Comparison of ENCODE assay signal across 12 cellular contexts in the genomic region with DNA sequence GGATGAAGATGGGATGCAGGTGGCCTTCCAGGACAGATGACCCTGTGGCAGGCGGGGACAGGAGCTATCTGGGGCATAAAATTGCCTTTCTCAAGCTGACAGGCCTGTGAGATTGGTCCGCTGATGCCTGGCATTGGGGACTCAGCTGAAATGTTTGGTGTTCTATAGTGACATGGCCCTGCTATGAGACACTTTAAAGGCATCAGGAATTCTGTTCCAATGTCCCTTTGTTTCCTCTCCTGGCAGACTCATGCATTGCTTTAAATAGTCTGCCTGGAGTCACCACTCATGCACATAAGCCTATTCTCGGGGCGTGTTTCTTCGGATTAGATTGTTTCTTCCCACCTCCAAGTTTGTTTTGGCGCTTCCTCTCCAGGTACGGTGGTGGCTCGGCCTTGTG.
DNase-seq lines count a peak whose midpoint lies in the region; ATAC-seq and TF ChIP-seq lines count a peak whose summit lies in the region.
"Had no signal": no experiment of that assay in that cellular context is flagged by ENCODE, and none has a peak within 500 bp of the region (broad histone marks: within the 10 kb centered on the region; RNA-seq: fewer than 3 reads in every experiment).

No MANE protein-coding gene starts in this region.

- TF ChIP-seq POLR2A in gastroesophageal sphincter (IDR thresholded peaks at IDR 0.05), result no peak

- H3K9me3 ChIP-seq in gastroesophageal sphincter, result no peaks in the 10 kb centered on the region
- H3K9me3 ChIP-seq in muscle layer of colon (ENCODE audit: low read length), result peaks cover under 1% of the 10 kb centered on the region
- no peaks in the 10 kb centered on the region for H3K9me3 ChIP-seq in stomach smooth muscle (ENCODE audit: control insufficient read depth in 2 of 2, low read length in 2 of 2)
- H3K9me3 ChIP-seq: Caco-2 had no signal

- no peaks in the 10 kb centered on the region for H3K36me3 Mint-ChIP-seq in brain
- H3K36me3 Mint-ChIP-seq: stimulated activated naive B cell treated with anti-CD40 and anti-IgM and Interleukin-4, amounts not matched to agents 10 μg/mL and 1 μg/mL and 100 μg/mL, for 72 hours; type B pancreatic cell had no signal

- ATAC-seq in gastroesophageal sphincter, result no peak
- no peak for ATAC-seq in GM18517 (IDR thresholded peaks at IDR 0.05; ENCODE audit: unreplicated experiment)

- peaks cover 0 to 2% (median 0%) of the 10 kb centered on the region in 5 experiments for H3K9me3 Mint-ChIP-seq in brain
- H3K9me3 Mint-ChIP-seq: stimulated activated naive B cell treated with anti-CD40 and anti-IgM and Interleukin-4, amounts not matched to agents 10 μg/mL and 1 μg/mL and 100 μg/mL, for 72 hours; T-helper 1 cell treated with Interleukin-12 subunit alpha and Interleukin-12 subunit beta and Interleukin-4 antibody, amounts not matched to agents 30 μg/mL and 1 μg/mL, for 36 hours; type B pancreatic cell had no signal

- WGBS in gastroesophageal sphincter (ENCODE audit: low coverage in 1 of 2), 2 donors, result 45 to 69% methylated on average over 6 to 8 of the region's 8 CpGs

- peak overlapping the region in 2 of 5 experiments; percentile 41 to 77 for H3K4me3 Mint-ChIP-seq in brain
- H3K4me3 Mint-ChIP-seq: stimulated activated naive B cell treated with anti-CD40 and anti-IgM and Interleukin-4, amounts not matched to agents 10 μg/mL and 1 μg/mL and 100 μg/mL, for 72 hours; T-helper 1 cell treated with Interleukin-12 subunit alpha and Interleukin-12 subunit beta and Interleukin-4 antibody, amounts not matched to agents 30 μg/mL and 1 μg/mL, for 36 hours had no signal

- H3K36me3 ChIP-seq in gastroesophageal sphincter (no peaks in the 10 kb centered on the region), muscle layer of colon (ENCODE audit: insufficient read depth, low read length) (no peaks in the 10 kb centered on the region), stomach smooth muscle (ENCODE audit: control insufficient read depth in 2 of 2, insufficient read depth in 2 of 2, low read length in 2 of 2) (no peaks in the 10 kb centered on the region)

- no peak for TF ChIP-seq EP300 in gastroesophageal sphincter (IDR thresholded peaks at IDR 0.05)

- peak overlapping the region; percentile 69 to 97 (median 92) for H3K27ac Mint-ChIP-seq in brain
- H3K27ac Mint-ChIP-seq: stimulated activated naive B cell treated with anti-CD40 and anti-IgM and Interleukin-4, amounts not matched to agents 10 μg/mL and 1 μg/mL and 100 μg/mL, for 72 hours; T-helper 1 cell treated with Interleukin-12 subunit alpha and Interleukin-12 subunit beta and Interleukin-4 antibody, amounts not matched to agents 30 μg/mL and 1 μg/mL, for 36 hours had no signal

- peaks cover 8% of the 10 kb centered on the region for H3K27me3 Mint-ChIP-seq in brain

- no peak for DNase-seq in AG08396 (ENCODE audit: low spot score)
- no peak for DNase-seq in stimulated activated naive CD4-positive, alpha-beta T cell treated with Interleukin-2 at 50 U/mL for 16 hours (lab: John Stamatoyannopoulos, UW)

- H3K9ac ChIP-seq in muscle layer of colon (ENCODE audit: low read length) (no peak overlapping the region), stomach smooth muscle (ENCODE audit: low read length in 2 of 2) (no peak overlapping the region)

- H3K27me3 ChIP-seq in gastroesophageal sphincter, result no peaks in the 10 kb centered on the region
- no peaks in the 10 kb centered on the region for H3K27me3 ChIP-seq in muscle layer of colon (ENCODE audit: control insufficient read depth in 1 of 2, insufficient read depth in 2 of 2, low read length in 2 of 2)
- H3K27me3 ChIP-seq in stomach smooth muscle (ENCODE audit: control insufficient read depth in 1 of 2, insufficient read depth in 2 of 2, low read length in 2 of 2), result no peaks in the 10 kb centered on the region

- H3K4me1 Mint-ChIP-seq in brain, result peaks cover 75% of the 10 kb centered on the region

- no peak for TF ChIP-seq CTCF in brain (conservative IDR thresholded peaks at IDR 0.05)
- TF ChIP-seq CTCF in gastroesophageal sphincter (IDR thresholded peaks at IDR 0.05), result no peak

- H3K27ac ChIP-seq in gastroesophageal sphincter (peak overlapping the region in 3 of 4 donors; percentile 65 to 71 (median 65)), muscle layer of colon (ENCODE audit: low read depth, low read length) (peak overlapping the region; percentile 21), stomach smooth muscle (ENCODE audit: low read length) (peak overlapping the region; percentile 46)
- H3K27ac ChIP-seq: VCaP had no signal

- H3K4me1 ChIP-seq in gastroesophageal sphincter, result peaks cover 0 to 64% (median 15%) of the 10 kb centered on the region in 3 donors
- H3K4me1 ChIP-seq in muscle layer of colon (ENCODE audit: insufficient read depth, low read length), result peaks cover 27% of the 10 kb centered on the region
- H3K4me1 ChIP-seq in stomach smooth muscle (ENCODE audit: control insufficient read depth, insufficient read depth, low read length), result peaks cover 35% of the 10 kb centered on the region
- H3K4me1 ChIP-seq: Caco-2 had no signal

- H3K4me3 ChIP-seq in gastroesophageal sphincter (no peak overlapping the region), muscle layer of colon (ENCODE audit: low read depth in 1 of 2, low read length in 2 of 2) (peak overlapping the region in 1 of 2 donors; percentile 25), stomach smooth muscle (ENCODE audit: low read length in 2 of 2) (no peak overlapping the region)
